Comparison of ENCODE assay signal across 12 cellular contexts in genomic region chrX:2693526-2694002, GRCh38. TPM values are rescaled to one million over a fixed set of nuclear protein-coding genes. Genes with fewer than 3 reads are reported as not detected.
DNase-seq lines count a peak whose midpoint lies in the region; ATAC-seq and TF ChIP-seq lines count a peak whose summit lies in the region.
"Had no signal": no experiment of that assay in that cellular context is flagged by ENCODE, and none has a peak within 500 bp of the region (broad histone marks: within the 10 kb centered on the region; RNA-seq: fewer than 3 reads in every experiment).

No MANE protein-coding gene starts in this region.

- DNase-seq in right atrium auricular region (ENCODE audit: low spot score) (no peak), left cardiac atrium (no peak), HCEC 1CT (no peak)
- DNase-seq: DMS53, NCI-H1436 treated with DMSO at 0.1 percent for 48 hours had no signal

- H3K27ac ChIP-seq in right atrium auricular region = peak overlapping the region; percentile 29 to 88
- H3K27ac ChIP-seq: ovary had no signal

- peaks cover 26% of the 10 kb centered on the region for H3K27me3 Mint-ChIP-seq in brain
- peaks cover 4% of the 10 kb centered on the region for H3K27me3 Mint-ChIP-seq in nephron (ENCODE audit: low read depth)

- no peaks in the 10 kb centered on the region for H3K9me3 ChIP-seq in right atrium auricular region
- H3K9me3 ChIP-seq: gastroesophageal sphincter, ovary had no signal

- peaks cover 4% of the 10 kb centered on the region for H3K36me3 ChIP-seq in right atrium auricular region
- H3K36me3 ChIP-seq: gastroesophageal sphincter, ovary had no signal

- ATAC-seq in left cardiac atrium (no peak), HG03469 (IDR thresholded peaks at IDR 0.05; ENCODE audit: unreplicated experiment) (no peak), GM18867 (IDR thresholded peaks at IDR 0.05; ENCODE audit: unreplicated experiment) (no peak), HG03442 (IDR thresholded peaks at IDR 0.05; ENCODE audit: unreplicated experiment) (no peak)
- ATAC-seq: gastroesophageal sphincter had no signal

- H3K4me1 Mint-ChIP-seq in brain = peaks cover 61% of the 10 kb centered on the region
- peaks cover 66% of the 10 kb centered on the region for H3K4me1 Mint-ChIP-seq in nephron

- H3K4me3 Mint-ChIP-seq in brain (peak overlapping the region; percentile 12 to 98 (median 46)), nephron (peak overlapping the region; percentile 95 to 98 (median 98))

- peak overlapping the region in 1 of 2 donors; percentile 9 for H3K4me3 ChIP-seq in right atrium auricular region

- TF ChIP-seq CTCF in right atrium auricular region (IDR thresholded peaks at IDR 0.05) = no peak
- TF ChIP-seq CTCF in brain (conservative IDR thresholded peaks at IDR 0.05) = no peak
- TF ChIP-seq CTCF in nephron (IDR thresholded peaks at IDR 0.05; ENCODE audit: unreplicated experiment in 3 of 3) = no peak

- H3K36me3 Mint-ChIP-seq in brain (peaks cover 10% of the 10 kb centered on the region), nephron (ENCODE audit: low read depth) (peaks cover 19% of the 10 kb centered on the region)

- no peaks in the 10 kb centered on the region for H3K27me3 ChIP-seq in right atrium auricular region
- H3K27me3 ChIP-seq: gastroesophageal sphincter, ovary had no signal

- intact Hi-C loops in left cardiac atrium (cut with DNase I) = no loop called here

- H3K4me1 ChIP-seq in right atrium auricular region = peaks cover 0 to 68% of the 10 kb centered on the region in 2 donors

- H3K27ac Mint-ChIP-seq in brain (peak overlapping the region in 1 of 5 experiments; percentile 87), nephron (peak overlapping the region in 1 of 3 experiments; percentile 23)

- H3K9me3 Mint-ChIP-seq in brain = peaks cover 0 to 3% (median 0%) of the 10 kb centered on the region in 5 experiments
- H3K9me3 Mint-ChIP-seq in nephron = no peaks in the 10 kb centered on the region

RNA-seq across cellular contexts. Expression of gene CD99, which starts 2.5 kb away (rescaled TPM):
- total RNA-seq in right atrium auricular region (100 to 1,000 TPM; 234 to 282 TPM), left cardiac atrium (100 to 1,000 TPM; 242 to 317 TPM)
- 51.5 TPM for polyA plus RNA-seq in brain (ENCODE audit: insufficient read depth, low read depth, low replicate concordance)

RNA-seq across cellular contexts. Expression of gene XG, which starts 58.3 kb away (rescaled TPM):
- total RNA-seq in right atrium auricular region (1 to 10 TPM in 1 of 2 donors, under 1 TPM in 1; 0.51 to 1.3 TPM), left cardiac atrium (1 to 10 TPM in 1 of 2 donors, under 1 TPM in 1; 0.38 to 1.0 TPM)
- polyA plus RNA-seq in brain (ENCODE audit: insufficient read depth, low read depth, low replicate concordance) = not detected
